ENCODE assay signal across 15 cellular contexts in the genomic region with DNA sequence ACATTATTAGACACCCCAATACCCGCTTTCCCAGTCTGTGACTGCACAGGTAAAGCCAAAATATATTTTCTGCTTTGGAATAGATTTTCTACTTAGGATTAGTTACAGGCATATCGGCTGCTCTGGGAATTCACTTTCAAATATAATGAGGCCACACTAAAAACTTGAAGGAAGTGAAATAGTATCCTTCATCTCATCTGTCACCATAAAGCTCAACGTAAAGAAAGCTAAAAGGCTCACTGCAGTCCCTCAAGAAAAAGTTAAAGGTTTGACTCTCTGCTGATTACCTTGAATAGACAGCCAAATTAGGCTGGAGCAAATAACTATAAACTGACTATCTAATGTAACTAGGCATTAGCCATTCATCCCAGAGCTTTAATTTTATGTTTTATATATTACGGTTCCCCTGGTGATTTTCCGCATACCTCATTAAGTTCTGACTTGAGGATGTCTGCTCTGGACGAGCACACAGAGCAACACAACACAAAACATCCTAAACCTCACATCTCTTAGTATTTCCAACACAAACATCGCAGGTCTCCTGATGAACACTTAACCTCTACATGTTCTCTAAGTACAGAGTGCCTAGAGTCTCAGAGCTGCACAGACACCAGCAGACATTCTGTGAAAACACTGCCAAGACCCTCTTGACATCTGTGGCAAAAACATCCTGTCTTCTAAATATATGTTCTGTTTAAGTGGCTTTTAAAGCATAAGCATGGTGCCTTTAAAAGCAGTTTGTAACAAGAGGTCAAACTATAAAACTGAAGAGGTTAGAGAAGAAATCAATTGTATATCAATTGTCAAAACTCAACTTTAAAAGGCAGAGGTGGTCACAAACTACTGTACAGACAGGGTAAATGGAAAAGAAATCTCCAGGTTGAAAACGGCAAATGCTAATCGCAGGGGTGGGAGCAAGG. TPM values are rescaled to one million over a fixed set of nuclear protein-coding genes. Genes with fewer than 3 reads are reported as not detected.
DNase-seq lines count a peak whose midpoint lies in the region; ATAC-seq and TF ChIP-seq lines count a peak whose summit lies in the region.
"Had no signal": no experiment of that assay in that cellular context is flagged by ENCODE, and none has a peak within 500 bp of the region (broad histone marks: within the 10 kb centered on the region; RNA-seq: fewer than 3 reads in every experiment).

No MANE protein-coding gene starts in this region.

- H3K36me3 ChIP-seq in cardiac muscle cell (no peaks in the 10 kb centered on the region), heart left ventricle (no peaks in the 10 kb centered on the region), mesendoderm (ENCODE audit: control insufficient read depth, insufficient read depth, low read length) (no peaks in the 10 kb centered on the region)
- H3K36me3 ChIP-seq: BLaER1 treated with 17β-estradiol and CSF1 and Interleukin-3, amounts not matched to agents 10 nM and 100 nM; HAP-1 had no signal

- no peak for TF ChIP-seq POLR2A in heart left ventricle (IDR thresholded peaks at IDR 0.05)

- H2BK120ac ChIP-seq in mesendoderm (ENCODE audit: low read depth, low read length) = no peak overlapping the region

- intact Hi-C loops in heart left ventricle (cut with DNase I) = loop anchor here in 2 of 10 donors (5.0 to 10.0 kb wide), 2 partner anchors 64 to 258 kb away; no protein-coding TSS in a partner anchor

- no peak for TF ChIP-seq CTCF in cardiac muscle cell (IDR thresholded peaks at IDR 0.05; ENCODE audit: low read depth, low read length)
- TF ChIP-seq CTCF in heart left ventricle (IDR thresholded peaks at IDR 0.05) = no peak
- no peak for TF ChIP-seq CTCF in GM13976 (IDR thresholded peaks at IDR 0.05; ENCODE audit: borderline replicate concordance, control extremely low read depth, extremely low read depth, insufficient read depth, missing control alignments)

- ATAC-seq in heart left ventricle = no peak

- H3K18ac ChIP-seq in mesendoderm (ENCODE audit: low read length) = no peak overlapping the region

- H2AK5ac ChIP-seq in mesendoderm (ENCODE audit: low read length) = no peak overlapping the region

- H3K4me2 ChIP-seq in mesendoderm (ENCODE audit: low read length) = no peak overlapping the region
- H3K4me2 ChIP-seq: BLaER1 treated with 17β-estradiol and CSF1 and Interleukin-3, amounts not matched to agents 10 nM and 100 nM had no signal

- no peaks in the 10 kb centered on the region for H3K9me3 ChIP-seq in cardiac muscle cell (ENCODE audit: low read depth)
- H3K9me3 ChIP-seq in heart left ventricle = peaks cover 0 to 3% (median 0%) of the 10 kb centered on the region in 12 donors
- H3K9me3 ChIP-seq: BLaER1 treated with 17β-estradiol and CSF1 and Interleukin-3, amounts not matched to agents 10 nM and 100 nM; HAP-1 had no signal

- H3K27ac ChIP-seq in cardiac muscle cell (peak overlapping the region; percentile 67), heart left ventricle (no peak overlapping the region), mesendoderm (ENCODE audit: low read depth, low read length) (no peak overlapping the region)
- H3K27ac ChIP-seq: BLaER1 treated with 17β-estradiol and CSF1 and Interleukin-3, amounts not matched to agents 10 nM and 100 nM; HL-60 had no signal

- H3K27me3 ChIP-seq in cardiac muscle cell (no peaks in the 10 kb centered on the region), heart left ventricle (no peaks in the 10 kb centered on the region), mesendoderm (ENCODE audit: insufficient read depth, low read length, poor library complexity) (no peaks in the 10 kb centered on the region)
- H3K27me3 ChIP-seq: BLaER1 treated with 17β-estradiol and CSF1 and Interleukin-3, amounts not matched to agents 10 nM and 100 nM had no signal

- in situ Hi-C loops in GM13976 (cut with MboI; ENCODE audit: low sequenced_read_pairs, unreplicated experiment) = no loop called here

- DNase-seq in cardiac muscle cell (ENCODE audit: low read depth in 1 of 2, low spot score in 1 of 2) = peak in 1 of 2 donors; percentile 55
- DNase-seq in heart left ventricle = no peak
- peak; percentile 63 for DNase-seq in NCI-H69 (lab: John Stamatoyannopoulos, UW)
- DNase-seq in mesendoderm = no peak
- no peak for DNase-seq in T-helper 2 cell
- DNase-seq in GM13976 (ENCODE audit: low spot score) = no peak
- no peak for DNase-seq in NCI-H524 treated with DMSO at 0.1 percent for 48 hours (lab: John Stamatoyannopoulos, UW)
- DNase-seq: ACHN; Calu3; CD4-positive, CD25-positive, alpha-beta regulatory T cell; DMS 273 treated with DMSO at 0.1 percent for 48 hours had no signal

- H3K4me1 ChIP-seq in cardiac muscle cell (ENCODE audit: low read depth) (peaks cover 41% of the 10 kb centered on the region), heart left ventricle (no peaks in the 10 kb centered on the region), mesendoderm (ENCODE audit: control insufficient read depth, low read depth, low read length) (peaks cover 5% of the 10 kb centered on the region)
- H3K4me1 ChIP-seq: BLaER1 treated with 17β-estradiol and CSF1 and Interleukin-3, amounts not matched to agents 10 nM and 100 nM had no signal

- no peak overlapping the region for H4K8ac ChIP-seq in mesendoderm (ENCODE audit: low read depth, low read length)

- no peak overlapping the region for H2BK15ac ChIP-seq in mesendoderm (replicated peaks; ENCODE audit: low read depth)

- no peak overlapping the region for H3K56ac ChIP-seq in mesendoderm (ENCODE audit: low read length)

- H4K5ac ChIP-seq in mesendoderm (ENCODE audit: low read length) = no peak overlapping the region

- H3K79me1 ChIP-seq in mesendoderm (ENCODE audit: low read length) = peaks cover 4% of the 10 kb centered on the region

- H2BK5ac ChIP-seq in mesendoderm (ENCODE audit: low read length) = no peak overlapping the region

- H3K4me3 ChIP-seq in cardiac muscle cell (no peak overlapping the region), heart left ventricle (no peak overlapping the region), mesendoderm (ENCODE audit: low read length) (no peak overlapping the region)
- H3K4me3 ChIP-seq: BLaER1 treated with 17β-estradiol and CSF1 and Interleukin-3, amounts not matched to agents 10 nM and 100 nM; HAP-1 had no signal

- no peak overlapping the region for H3K4ac ChIP-seq in mesendoderm (ENCODE audit: low read depth, low read length)

- no peak overlapping the region for H3K9ac ChIP-seq in mesendoderm (ENCODE audit: low read length)
- H3K9ac ChIP-seq: BLaER1 treated with 17β-estradiol and CSF1 and Interleukin-3, amounts not matched to agents 10 nM and 100 nM had no signal

- peaks cover 20% of the 10 kb centered on the region for H3K79me2 ChIP-seq in mesendoderm (ENCODE audit: control insufficient read depth, insufficient read depth, low read length)

- peak overlapping the region; percentile 57 for H3K23ac ChIP-seq in mesendoderm (ENCODE audit: low read length)

- 70 to 77% (median 73%) methylated on average over 9 of the region's 9 CpGs for WGBS in heart left ventricle, 4 donors
- WGBS in mesendoderm (ENCODE audit: extremely low coverage, insufficient coverage, low lambda C conversion rate) = no CpG with 5 or more reads among the region's 9 CpGs

RNA-seq across cellular contexts. Expression of a gene that starts 35.4 kb away (rescaled TPM):
- total RNA-seq in cardiac muscle cell (4.1 and 11.2 TPM in 2 replicates), heart left ventricle (under 1 TPM in 5 of 9 donors, not detected in 4; 0.08 to 0.30 (median 0.19) TPM)
- polyA plus RNA-seq in cardiac muscle cell (3.2 and 9.8 TPM in 2 replicates), heart left ventricle (not detected)
- polyA plus RNA-seq in mesendoderm (2013, experiment 1 of 2) = 5.2 TPM
- 4.8 TPM for polyA plus RNA-seq in mesendoderm (2013, experiment 2 of 2)
- total RNA-seq: Calu3; CD4-positive, CD25-positive, alpha-beta regulatory T cell; Daoy had no signal
- polyA plus RNA-seq: CD4-positive, CD25-positive, alpha-beta regulatory T cell had no signal
